11 cellular contexts compared by ENCODE assay signal in genomic region chr3:48433472-48434118, GRCh38. TPM values are rescaled to one million over a fixed set of nuclear protein-coding genes. Genes with fewer than 3 reads are reported as not detected.
DNase-seq lines count a peak whose midpoint lies in the region; ATAC-seq and TF ChIP-seq lines count a peak whose summit lies in the region.
"Had no signal": no experiment of that assay in that cellular context is flagged by ENCODE, and none has a peak within 500 bp of the region (broad histone marks: within the 10 kb centered on the region; RNA-seq: fewer than 3 reads in every experiment).

No MANE protein-coding gene starts in this region.

- ATAC-seq in RWPE2 (ENCODE audit: low read depth) (peak; percentile 60), foreskin keratinocyte (no peak), HG02588 (IDR thresholded peaks at IDR 0.05; ENCODE audit: unreplicated experiment) (no peak)
- ATAC-seq: Right ventricle myocardium inferior had no signal

- H3K4me3 ChIP-seq in RWPE2 (ENCODE audit: severe bottlenecking): peak overlapping the region; percentile 9

- H3K27ac ChIP-seq in RWPE2 (ENCODE audit: poor library complexity, severe bottlenecking): peak overlapping the region; percentile 92
- H3K27ac ChIP-seq in foreskin keratinocyte: no peak overlapping the region

- H3K27me3 ChIP-seq in RWPE2 (ENCODE audit: insufficient read depth, poor library complexity, severe bottlenecking): no peaks in the 10 kb centered on the region
- H3K27me3 ChIP-seq in foreskin keratinocyte: no peaks in the 10 kb centered on the region

- TF ChIP-seq CTCF in RWPE2 (IDR thresholded peaks at IDR 0.05; ENCODE audit: poor library complexity, severe bottlenecking): no peak
- TF ChIP-seq CTCF in foreskin keratinocyte (conservative IDR thresholded peaks at IDR 0.05): no peak

- DNase-seq in COLO829 (ENCODE audit: low spot score) (peak; percentile 45), RWPE2 (ENCODE audit: low spot score) (peak; percentile 86), foreskin keratinocyte (peak; percentile 60 to 83), posterior vena cava (ENCODE audit: low spot score) (peak; percentile 83), OCI-M2 (lab: John Stamatoyannopoulos, UW; ENCODE audit: unreplicated experiment) (no peak), GM19240 (ENCODE audit: insufficient read length, low spot score) (no peak), pons (ENCODE audit: low spot score) (no peak)
- DNase-seq: activated CD4-positive, alpha-beta memory T cell treated with anti-CD3 and anti-CD28 coated beads, Interleukin-2, amount 10 ng/mL, durations not matched to agents 7 days and 5 days; NCI-H2081 had no signal

- H3K4me1 ChIP-seq in RWPE2 (ENCODE audit: insufficient read depth, poor library complexity, severe bottlenecking) (peaks cover 46% of the 10 kb centered on the region), foreskin keratinocyte (peaks cover 36% of the 10 kb centered on the region)

- H3K9me3 ChIP-seq in RWPE2 (ENCODE audit: severe bottlenecking): no peaks in the 10 kb centered on the region

- intact Hi-C loops in posterior vena cava (cut with DNase I): no loop called here

- H3K36me3 ChIP-seq in RWPE2 (ENCODE audit: low read depth): peaks cover 28% of the 10 kb centered on the region

RNA-seq across cellular contexts. Expression of gene PLXNB1, which starts 3.7 kb away (rescaled TPM):
- total RNA-seq in foreskin keratinocyte (67.8 and 73.4 TPM in 2 replicates), posterior vena cava (10 to 100 TPM; 76.4 to 76.7 TPM)
- 40.1 and 40.6 TPM in 2 replicates for polyA plus RNA-seq in foreskin keratinocyte

RNA-seq across cellular contexts. Expression of gene CCDC51, which starts 6.3 kb away (rescaled TPM):
- 30.3 and 31.1 TPM in 2 replicates for total RNA-seq in foreskin keratinocyte
- 29.5 and 33.2 TPM in 2 replicates for polyA plus RNA-seq in foreskin keratinocyte
- 10 to 100 TPM; 13.0 to 16.2 TPM for total RNA-seq in posterior vena cava

RNA-seq across cellular contexts. Expression of gene TMA7, which starts 6.5 kb away (rescaled TPM):
- total RNA-seq in foreskin keratinocyte (376 and 417 TPM in 2 replicates), posterior vena cava (100 to 1,000 TPM; 112 to 178 TPM)
- polyA plus RNA-seq in foreskin keratinocyte: 616 and 663 TPM in 2 replicates

RNA-seq across cellular contexts. Expression of gene ATRIP, which starts 12.9 kb away (rescaled TPM):
- total RNA-seq in foreskin keratinocyte: 11.6 and 14.4 TPM in 2 replicates
- 9.2 and 11.4 TPM in 2 replicates for polyA plus RNA-seq in foreskin keratinocyte
- total RNA-seq in posterior vena cava: 1 to 10 TPM; 6.2 to 6.3 TPM

Comparison
In these comparisons a context has a peak if more than half of its experiments do, and no peak if none do; other contexts are left out.
1. DNase-seq: peak in COLO829 (single experiment), RWPE2 (single experiment), foreskin keratinocyte (2 of 2) and posterior vena cava (single experiment); none in OCI-M2 (single experiment), GM19240 (single experiment) and pons (single experiment).